In genomic region chr13:48769107-48769704, GRCh38 we compare ENCODE assay signal across 8 cellular contexts.
DNase-seq lines count a peak whose midpoint lies in the region; ATAC-seq and TF ChIP-seq lines count a peak whose summit lies in the region.

No MANE protein-coding gene starts in this region.

- peak; percentile 99 for TF ChIP-seq CTCF in A673 (conservative IDR thresholded peaks at IDR 0.05; ENCODE audit: low read depth, low read length)
- TF ChIP-seq CTCF in brain microvascular endothelial cell (IDR thresholded peaks at IDR 0.05; ENCODE audit: low read depth, low read length, missing control alignments) = peak; percentile 99

- POLR2A ChIA-PET in A673 (lab: Charles Lee; ENCODE audit: low non-redundant PET) = interaction anchor here (0.5 kb wide), 1 partner anchor 189 kb away, joined by 3 read pairs; no protein-coding TSS in a partner anchor

- ATAC-seq in GM18508 (IDR thresholded peaks at IDR 0.05; ENCODE audit: insufficient read depth, unreplicated experiment) (peak; percentile 68), HG03025 (IDR thresholded peaks at IDR 0.05; ENCODE audit: low FRiP score, unreplicated experiment) (peak; percentile 95)

- peaks cover 6% of the 10 kb centered on the region for H3K9me3 ChIP-seq in A673 (ENCODE audit: low read depth, low read length, poor library complexity, severe bottlenecking)

- H3K27me3 ChIP-seq in A673 (replicated peaks; ENCODE audit: insufficient read depth, low read depth, low read length, poor library complexity) (peaks cover 8% of the 10 kb centered on the region), brain microvascular endothelial cell (replicated peaks) (no peaks in the 10 kb centered on the region)

- H3K27ac ChIP-seq in A673 (ENCODE audit: low read depth, low read length, poor library complexity, severe bottlenecking) = no peak overlapping the region
- H3K27ac ChIP-seq in brain microvascular endothelial cell = no peak overlapping the region

- no peaks in the 10 kb centered on the region for H3K4me1 ChIP-seq in A673 (ENCODE audit: insufficient read depth, low read length, poor library complexity, severe bottlenecking)

- intact Hi-C loops in A673 (cut with micrococcal nuclease; ENCODE audit: unreplicated experiment) = loop anchor here (1.0 to 10.0 kb wide), 5 partner anchors 174 to 974 kb away; partner anchors contain the start of gene NUDT15

- no TSS peak for BruUV-seq in A673 (replicated peaks; lab: Mats Ljungman, UMichigan)

- DNase-seq in A673 (ENCODE audit: low spot score) = peak; percentile 88
- DNase-seq in NCI-H2107 treated with DMSO at 0.1 percent for 48 hours (lab: John Stamatoyannopoulos, UW; ENCODE audit: unreplicated experiment) = peak; percentile 84
- peak; percentile 39 for DNase-seq in UCSD-AML1 (lab: John Stamatoyannopoulos, UW; ENCODE audit: unreplicated experiment)
- DNase-seq in brain microvascular endothelial cell = peak; percentile 95
- DNase-seq in iris pigment epithelial cell (ENCODE audit: low read depth) = peak; percentile 88
- DNase-seq in stimulated activated CD4-positive, alpha-beta T cell treated with anti-CD3 and anti-CD28 coated beads, Interleukin-2, amount 100 ng/mL, for 24 hours = peak; percentile 80 to 92

- CTCF ChIA-PET in A673 (lab: Charles Lee) = interaction anchor here (0.6 to 1.1 kb wide), 8 partner anchors 11 to 838 kb away, joined by 3 to 6 read pairs (median 3); no protein-coding TSS in a partner anchor

- in situ Hi-C loops in brain microvascular endothelial cell (cut with HindIII; ENCODE audit: low pct_ligation_motif_present, low sequenced_read_pairs) = loop anchor here (10.0 kb wide), 1 partner anchor 174 kb away; no protein-coding TSS in a partner anchor

- H3K4me3 ChIP-seq in A673 (ENCODE audit: low read depth, low read length, poor library complexity, severe bottlenecking) (no peak overlapping the region), brain microvascular endothelial cell (ENCODE audit: low read depth, low read length) (no peak overlapping the region)

- H3K36me3 ChIP-seq in A673 (ENCODE audit: insufficient read depth, low read length, poor library complexity, severe bottlenecking) (no peaks in the 10 kb centered on the region), brain microvascular endothelial cell (replicated peaks) (no peaks in the 10 kb centered on the region)

Comparison
In these comparisons a context has a peak if more than half of its experiments do, and no peak if none do; other contexts are left out.
1. DNase-seq: peak in every context shown above with its lines; median percentile 95 in brain microvascular endothelial cell; 88 in A673; 88 in iris pigment epithelial cell; 86 in stimulated activated CD4-positive, alpha-beta T cell treated with anti-CD3 and anti-CD28 coated beads, Interleukin-2, amount 100 ng/mL, for 24 hours; 84 in NCI-H2107 treated with DMSO at 0.1 percent for 48 hours; 39 in UCSD-AML1.